9 cellular contexts compared by ENCODE assay signal in the genomic region with DNA sequence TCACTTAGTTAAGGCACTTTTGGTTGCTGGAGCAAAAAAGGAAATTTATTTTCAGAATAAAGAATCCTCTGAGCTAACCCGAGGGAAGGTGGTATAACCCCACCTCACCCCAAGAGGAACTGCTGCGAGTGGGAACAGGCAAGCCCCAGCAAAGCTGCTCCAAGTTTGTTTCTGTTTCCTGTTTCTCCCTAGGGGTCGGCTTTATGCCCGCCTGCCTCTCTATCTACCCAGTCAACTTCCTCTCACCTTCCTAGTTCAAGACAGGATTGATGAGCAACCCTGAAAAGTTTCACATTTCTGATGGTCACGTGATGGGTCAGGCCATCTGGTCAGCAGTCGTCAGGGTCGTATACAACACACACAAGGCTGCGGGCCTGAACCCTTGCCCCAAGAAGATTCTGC. TPM values are rescaled to one million over a fixed set of nuclear protein-coding genes. Genes with fewer than 3 reads are reported as not detected.
DNase-seq lines count a peak whose midpoint lies in the region; ATAC-seq lines count a peak whose summit lies in the region.
"Had no signal": no experiment of that assay in that cellular context is flagged by ENCODE, and none has a peak within 500 bp of the region (broad histone marks: within the 10 kb centered on the region; RNA-seq: fewer than 3 reads in every experiment).

No MANE protein-coding gene starts in this region.

- peak overlapping the region; percentile 80 for H3K4me3 ChIP-seq in GM08714 (ENCODE audit: low read length)

- ATAC-seq in HG02798 (IDR thresholded peaks at IDR 0.05; ENCODE audit: poor library complexity, unreplicated experiment): peak; percentile 45
- no peak for ATAC-seq in GM18868 (IDR thresholded peaks at IDR 0.05; ENCODE audit: unreplicated experiment)
- ATAC-seq in HG03457 (IDR thresholded peaks at IDR 0.05; ENCODE audit: unreplicated experiment): no peak
- no peak for ATAC-seq in HG03439 (IDR thresholded peaks at IDR 0.05; ENCODE audit: unreplicated experiment)
- ATAC-seq: activated CD4-positive, alpha-beta T cell treated with anti-CD3 and anti-CD28 coated beads for 36 hours had no signal

- DNase-seq in SKM-1 treated with dmso at 0.1 percent for 144 hours (lab: John Stamatoyannopoulos, UW; ENCODE audit: unreplicated experiment) (peak; percentile 46), lung microvascular endothelial cell (ENCODE audit: low read depth in 2 of 2) (peak; percentile 45 to 85), NCI-H1417 (lab: John Stamatoyannopoulos, UW) (no peak)
- DNase-seq: activated CD4-positive, alpha-beta T cell treated with anti-CD3 and anti-CD28 coated beads for 36 hours had no signal

RNA-seq across cellular contexts. Expression of gene TRIO, which starts 31.1 kb away (rescaled TPM):
- 69.5 and 95.6 TPM in 2 replicates for total RNA-seq in lung microvascular endothelial cell

Comparison
In these comparisons a context has a peak if more than half of its experiments do, and no peak if none do; other contexts are left out.
1. DNase-seq: peak in SKM-1 treated with dmso at 0.1 percent for 144 hours (single experiment) and lung microvascular endothelial cell (2 of 2); none in NCI-H1417 (0 of 3).